In genomic region chr13:46382224-46382623, GRCh38 we compare ENCODE assay signal across 10 cellular contexts. TPM values are rescaled to one million over a fixed set of nuclear protein-coding genes. Genes with fewer than 3 reads are reported as not detected.
DNase-seq lines count a peak whose midpoint lies in the region; ATAC-seq, FAIRE-seq and TF ChIP-seq lines count a peak whose summit lies in the region.
"Had no signal": no experiment of that assay in that cellular context is flagged by ENCODE, and none has a peak within 500 bp of the region (broad histone marks: within the 10 kb centered on the region; RNA-seq: fewer than 3 reads in every experiment).

No MANE protein-coding gene starts in this region.

- no peaks in the 10 kb centered on the region for H3K9me3 Mint-ChIP-seq in activated naive CD4-positive, alpha-beta T cell treated with anti-CD3 and anti-CD28 coated beads for 36 hours

- H3K36me3 ChIP-seq in Loucy (ENCODE audit: insufficient read depth, low read length), result no peaks in the 10 kb centered on the region
- no peaks in the 10 kb centered on the region for H3K36me3 ChIP-seq in spleen
- H3K36me3 ChIP-seq in gastroesophageal sphincter, result no peaks in the 10 kb centered on the region

- DNase-seq in GM19239 (ENCODE audit: insufficient read length, low spot score), result no peak
- DNase-seq in spleen, result no peak
- DNase-seq in activated naive CD4-positive, alpha-beta T cell treated with anti-CD3 and anti-CD28 coated beads for 36 hours, result no peak
- DNase-seq in activated T-cell treated with anti-CD3 and anti-CD28 coated beads for 4 hours, result no peak
- DNase-seq: GDM1, NCI-H510A had no signal

- peaks cover 25% of the 10 kb centered on the region for H3K27me3 Mint-ChIP-seq in activated naive CD4-positive, alpha-beta T cell treated with anti-CD3 and anti-CD28 coated beads for 36 hours (ENCODE audit: low read depth)

- H3K27ac ChIP-seq in spleen (peak overlapping the region; percentile 14 to 95 (median 87)), gastroesophageal sphincter (no peak overlapping the region)

- no peak overlapping the region for H2AFZ ChIP-seq in Loucy (ENCODE audit: low read length)

- H3K4me3 ChIP-seq in Loucy (ENCODE audit: low read length, poor library complexity, severe bottlenecking) (no peak overlapping the region), spleen (peak overlapping the region in 1 of 8 donors; percentile 85), gastroesophageal sphincter (no peak overlapping the region)

- CTCF ChIA-PET in activated naive CD4-positive, alpha-beta T cell treated with anti-CD3 and anti-CD28 coated beads for 36 hours (lab: Charles Lee), result interaction anchor here (0.7 kb wide), 1 partner anchor 190 kb away, joined by 5 read pairs; no protein-coding TSS in a partner anchor

- no peak overlapping the region for H3K27ac Mint-ChIP-seq in activated naive CD4-positive, alpha-beta T cell treated with anti-CD3 and anti-CD28 coated beads for 36 hours

- 49 to 62% (median 55%) methylated on average over 3 of the region's 3 CpGs for WGBS in spleen, 5 donors
- 75 to 83% methylated on average over 3 of the region's 3 CpGs for WGBS in gastroesophageal sphincter (ENCODE audit: low coverage in 1 of 2), 2 donors

- no peak overlapping the region for H3K4me3 Mint-ChIP-seq in activated naive CD4-positive, alpha-beta T cell treated with anti-CD3 and anti-CD28 coated beads for 36 hours

- H4K20me1 ChIP-seq in Loucy (ENCODE audit: insufficient read depth, low read length, poor library complexity, severe bottlenecking), result no peaks in the 10 kb centered on the region

- H3K9me2 ChIP-seq in Loucy (replicated peaks; ENCODE audit: low read depth, low read length), result no peaks in the 10 kb centered on the region

- ATAC-seq in HG02840 (IDR thresholded peaks at IDR 0.05; ENCODE audit: low FRiP score, unreplicated experiment) (peak; percentile 37), HG03039 (IDR thresholded peaks at IDR 0.05; ENCODE audit: unreplicated experiment) (no peak), gastroesophageal sphincter (no peak)

- peak; percentile 80 for FAIRE-seq in GM19239 (lab: Jason Lieb, UNC)

- no peak overlapping the region for H3K9ac ChIP-seq in Loucy (ENCODE audit: low read depth, low read length, poor library complexity, severe bottlenecking)

- peaks cover 5% of the 10 kb centered on the region for H3K4me1 Mint-ChIP-seq in activated naive CD4-positive, alpha-beta T cell treated with anti-CD3 and anti-CD28 coated beads for 36 hours (ENCODE audit: low read depth)

- H3F3A ChIP-seq in Loucy (ENCODE audit: low read depth), result no peaks in the 10 kb centered on the region

- TF ChIP-seq EP300 in gastroesophageal sphincter (IDR thresholded peaks at IDR 0.05), result no peak

- peaks cover 79% of the 10 kb centered on the region for H3K79me2 ChIP-seq in Loucy (ENCODE audit: insufficient read depth, low read length)

- TF ChIP-seq POLR2A in spleen (IDR thresholded peaks at IDR 0.05) (no peak), gastroesophageal sphincter (IDR thresholded peaks at IDR 0.05) (no peak)

- H3K27me3 ChIP-seq in Loucy (ENCODE audit: insufficient read depth, low read length, poor library complexity, severe bottlenecking), result no peaks in the 10 kb centered on the region
- H3K27me3 ChIP-seq in spleen (replicated peaks in 1 of 7), result peaks cover 0 to 33% (median 12%) of the 10 kb centered on the region in 7 donors
- peaks cover 28% of the 10 kb centered on the region for H3K27me3 ChIP-seq in gastroesophageal sphincter

- no peak for TF ChIP-seq CTCF in Loucy (conservative IDR thresholded peaks at IDR 0.05; ENCODE audit: low read length)
- no peak for TF ChIP-seq CTCF in spleen (IDR thresholded peaks at IDR 0.05 in 8 of 11, conservative IDR thresholded peaks at IDR 0.05 in 3 of 11)
- no peak for TF ChIP-seq CTCF in gastroesophageal sphincter (IDR thresholded peaks at IDR 0.05)

- intact Hi-C loops in spleen (cut with DNase I; ENCODE audit: low total_unique reads), result no loop called here
- intact Hi-C loops in activated naive CD4-positive, alpha-beta T cell treated with anti-CD3 and anti-CD28 coated beads for 36 hours (cut with micrococcal nuclease), result no loop called here

- H3K4me1 ChIP-seq in Loucy (ENCODE audit: insufficient read depth, low read length, poor library complexity, severe bottlenecking), result peaks cover 50% of the 10 kb centered on the region
- H3K4me1 ChIP-seq in spleen, result peaks cover 13 to 100% (median 65%) of the 10 kb centered on the region in 6 donors
- H3K4me1 ChIP-seq in gastroesophageal sphincter, result peaks cover 0 to 11% (median 5%) of the 10 kb centered on the region in 3 donors

- peak overlapping the region; percentile 35 for H3K4me2 ChIP-seq in Loucy (ENCODE audit: low read depth, low read length, poor library complexity, severe bottlenecking)

- no peaks in the 10 kb centered on the region for H3K36me3 Mint-ChIP-seq in activated naive CD4-positive, alpha-beta T cell treated with anti-CD3 and anti-CD28 coated beads for 36 hours (ENCODE audit: low read depth)

- H3K9me3 ChIP-seq in Loucy (ENCODE audit: insufficient read depth, low read depth, low read length) (no peaks in the 10 kb centered on the region), spleen (no peaks in the 10 kb centered on the region), gastroesophageal sphincter (no peaks in the 10 kb centered on the region)

RNA-seq across cellular contexts. Expression of gene RUBCNL, which starts 4.8 kb away (rescaled TPM):
- 10 to 100 TPM; 40.0 to 77.2 (median 51.7) TPM for total RNA-seq in spleen
- polyA plus RNA-seq in spleen, result 10 to 100 TPM; 28.9 to 47.9 (median 32.3) TPM
- total RNA-seq in activated naive CD4-positive, alpha-beta T cell treated with anti-CD3 and anti-CD28 coated beads for 36 hours, result 1 to 10 TPM; 3.6 to 3.7 TPM
- total RNA-seq in gastroesophageal sphincter, result 1 to 10 TPM; 1.5 to 6.8 (median 2.9) TPM

Comparison
In these comparisons a context has a peak if more than half of its experiments do, and no peak if none do; other contexts are left out.
1. H3K27ac ChIP-seq: peak in spleen (8 of 8); none in gastroesophageal sphincter (0 of 4).
2. RNA of gene RUBCNL, which starts 4.8 kb away (total RNA-seq): 40.0 to 77.2 TPM in spleen; 3.6 to 3.7 TPM in activated naive CD4-positive, alpha-beta T cell treated with anti-CD3 and anti-CD28 coated beads for 36 hours and 1.5 to 6.8 TPM in gastroesophageal sphincter; every median in the first group is over 4 times any median in the second.